ENCODE assay signal across 1 cellular context in genomic region chr5:27463446-27464149, GRCh38.
TF ChIP-seq lines count a peak whose summit lies in the region.

No MANE protein-coding gene starts in this region.

TF ChIP-seq in H1, 55 proteins besides CTCF, POLR2A, EP300 and RAD21 (continued from another document):
- TF ChIP-seq, protein P1, sequence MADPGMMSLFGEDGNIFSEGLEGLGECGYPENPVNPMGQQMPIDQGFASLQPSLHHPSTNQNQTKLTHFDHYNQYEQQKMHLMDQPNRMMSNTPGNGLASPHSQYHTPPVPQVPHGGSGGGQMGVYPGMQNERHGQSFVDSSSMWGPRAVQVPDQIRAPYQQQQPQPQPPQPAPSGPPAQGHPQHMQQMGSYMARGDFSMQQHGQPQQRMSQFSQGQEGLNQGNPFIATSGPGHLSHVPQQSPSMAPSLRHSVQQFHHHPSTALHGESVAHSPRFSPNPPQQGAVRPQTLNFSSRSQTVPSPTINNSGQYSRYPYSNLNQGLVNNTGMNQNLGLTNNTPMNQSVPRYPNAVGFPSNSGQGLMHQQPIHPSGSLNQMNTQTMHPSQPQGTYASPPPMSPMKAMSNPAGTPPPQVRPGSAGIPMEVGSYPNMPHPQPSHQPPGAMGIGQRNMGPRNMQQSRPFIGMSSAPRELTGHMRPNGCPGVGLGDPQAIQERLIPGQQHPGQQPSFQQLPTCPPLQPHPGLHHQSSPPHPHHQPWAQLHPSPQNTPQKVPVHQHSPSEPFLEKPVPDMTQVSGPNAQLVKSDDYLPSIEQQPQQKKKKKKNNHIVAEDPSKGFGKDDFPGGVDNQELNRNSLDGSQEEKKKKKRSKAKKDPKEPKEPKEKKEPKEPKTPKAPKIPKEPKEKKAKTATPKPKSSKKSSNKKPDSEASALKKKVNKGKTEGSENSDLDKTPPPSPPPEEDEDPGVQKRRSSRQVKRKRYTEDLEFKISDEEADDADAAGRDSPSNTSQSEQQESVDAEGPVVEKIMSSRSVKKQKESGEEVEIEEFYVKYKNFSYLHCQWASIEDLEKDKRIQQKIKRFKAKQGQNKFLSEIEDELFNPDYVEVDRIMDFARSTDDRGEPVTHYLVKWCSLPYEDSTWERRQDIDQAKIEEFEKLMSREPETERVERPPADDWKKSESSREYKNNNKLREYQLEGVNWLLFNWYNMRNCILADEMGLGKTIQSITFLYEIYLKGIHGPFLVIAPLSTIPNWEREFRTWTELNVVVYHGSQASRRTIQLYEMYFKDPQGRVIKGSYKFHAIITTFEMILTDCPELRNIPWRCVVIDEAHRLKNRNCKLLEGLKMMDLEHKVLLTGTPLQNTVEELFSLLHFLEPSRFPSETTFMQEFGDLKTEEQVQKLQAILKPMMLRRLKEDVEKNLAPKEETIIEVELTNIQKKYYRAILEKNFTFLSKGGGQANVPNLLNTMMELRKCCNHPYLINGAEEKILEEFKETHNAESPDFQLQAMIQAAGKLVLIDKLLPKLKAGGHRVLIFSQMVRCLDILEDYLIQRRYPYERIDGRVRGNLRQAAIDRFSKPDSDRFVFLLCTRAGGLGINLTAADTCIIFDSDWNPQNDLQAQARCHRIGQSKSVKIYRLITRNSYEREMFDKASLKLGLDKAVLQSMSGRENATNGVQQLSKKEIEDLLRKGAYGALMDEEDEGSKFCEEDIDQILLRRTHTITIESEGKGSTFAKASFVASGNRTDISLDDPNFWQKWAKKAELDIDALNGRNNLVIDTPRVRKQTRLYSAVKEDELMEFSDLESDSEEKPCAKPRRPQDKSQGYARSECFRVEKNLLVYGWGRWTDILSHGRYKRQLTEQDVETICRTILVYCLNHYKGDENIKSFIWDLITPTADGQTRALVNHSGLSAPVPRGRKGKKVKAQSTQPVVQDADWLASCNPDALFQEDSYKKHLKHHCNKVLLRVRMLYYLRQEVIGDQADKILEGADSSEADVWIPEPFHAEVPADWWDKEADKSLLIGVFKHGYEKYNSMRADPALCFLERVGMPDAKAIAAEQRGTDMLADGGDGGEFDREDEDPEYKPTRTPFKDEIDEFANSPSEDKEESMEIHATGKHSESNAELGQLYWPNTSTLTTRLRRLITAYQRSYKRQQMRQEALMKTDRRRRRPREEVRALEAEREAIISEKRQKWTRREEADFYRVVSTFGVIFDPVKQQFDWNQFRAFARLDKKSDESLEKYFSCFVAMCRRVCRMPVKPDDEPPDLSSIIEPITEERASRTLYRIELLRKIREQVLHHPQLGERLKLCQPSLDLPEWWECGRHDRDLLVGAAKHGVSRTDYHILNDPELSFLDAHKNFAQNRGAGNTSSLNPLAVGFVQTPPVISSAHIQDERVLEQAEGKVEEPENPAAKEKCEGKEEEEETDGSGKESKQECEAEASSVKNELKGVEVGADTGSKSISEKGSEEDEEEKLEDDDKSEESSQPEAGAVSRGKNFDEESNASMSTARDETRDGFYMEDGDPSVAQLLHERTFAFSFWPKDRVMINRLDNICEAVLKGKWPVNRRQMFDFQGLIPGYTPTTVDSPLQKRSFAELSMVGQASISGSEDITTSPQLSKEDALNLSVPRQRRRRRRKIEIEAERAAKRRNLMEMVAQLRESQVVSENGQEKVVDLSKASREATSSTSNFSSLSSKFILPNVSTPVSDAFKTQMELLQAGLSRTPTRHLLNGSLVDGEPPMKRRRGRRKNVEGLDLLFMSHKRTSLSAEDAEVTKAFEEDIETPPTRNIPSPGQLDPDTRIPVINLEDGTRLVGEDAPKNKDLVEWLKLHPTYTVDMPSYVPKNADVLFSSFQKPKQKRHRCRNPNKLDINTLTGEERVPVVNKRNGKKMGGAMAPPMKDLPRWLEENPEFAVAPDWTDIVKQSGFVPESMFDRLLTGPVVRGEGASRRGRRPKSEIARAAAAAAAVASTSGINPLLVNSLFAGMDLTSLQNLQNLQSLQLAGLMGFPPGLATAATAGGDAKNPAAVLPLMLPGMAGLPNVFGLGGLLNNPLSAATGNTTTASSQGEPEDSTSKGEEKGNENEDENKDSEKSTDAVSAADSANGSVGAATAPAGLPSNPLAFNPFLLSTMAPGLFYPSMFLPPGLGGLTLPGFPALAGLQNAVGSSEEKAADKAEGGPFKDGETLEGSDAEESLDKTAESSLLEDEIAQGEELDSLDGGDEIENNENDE (IDR thresholded peaks at IDR 0.05; ENCODE audit: insufficient replicate concordance, low read length) = no peak
- no peak for TF ChIP-seq NRF1 (IDR thresholded peaks at IDR 0.05; ENCODE audit: low read depth, low read length)
- no peak for TF ChIP-seq BCL11A (IDR thresholded peaks at IDR 0.05; ENCODE audit: low read depth in 2 of 2, low read length in 2 of 2)
- no peak for TF ChIP-seq RXRA (IDR thresholded peaks at IDR 0.05; ENCODE audit: insufficient read depth, low read depth, low read length)
- no peak for TF ChIP-seq EZH2 (IDR thresholded peaks at IDR 0.05; ENCODE audit: low read depth, low read length, severe bottlenecking)
- no peak for TF ChIP-seq RFX5 (IDR thresholded peaks at IDR 0.05; ENCODE audit: borderline replicate concordance, low read depth, low read length)
- TF ChIP-seq GTF2F1 (IDR thresholded peaks at IDR 0.05; ENCODE audit: borderline replicate concordance, low read depth, low read length) = no peak
- no peak for TF ChIP-seq TBP (IDR thresholded peaks at IDR 0.05; ENCODE audit: low read depth, low read length)
- TF ChIP-seq CEBPB (IDR thresholded peaks at IDR 0.05; ENCODE audit: low read depth, low read length) = no peak
- no peak for TF ChIP-seq SUZ12 (IDR thresholded peaks at IDR 0.05; ENCODE audit: low read length)
- TF ChIP-seq CHD1 (IDR thresholded peaks at IDR 0.05; ENCODE audit: low read depth, low read length) = no peak
- TF ChIP-seq BRCA1 (IDR thresholded peaks at IDR 0.05; ENCODE audit: low read depth, low read length) = no peak
TF ChIP-seq in H1: peak in this region for 0.
